ENCODE assay signal across 29 cellular contexts in genomic region chr2:207861789-207862188, GRCh38.
"Had no signal": no experiment of that assay in that cellular context is flagged by ENCODE, and none has a peak within 500 bp of the region (broad histone marks: within the 10 kb centered on the region; RNA-seq: fewer than 3 reads in every experiment).

No MANE protein-coding gene starts in this region.

- H3K36me3 ChIP-seq: brain microvascular endothelial cell had no signal

- H3K27me3 Mint-ChIP-seq: activated CD4-positive, alpha-beta memory T cell treated with anti-CD3 and anti-CD28 coated beads, Interleukin-2, amount 10 ng/mL, durations not matched to agents 7 days and 5 days; activated CD4-positive, alpha-beta T cell treated with anti-CD3 and anti-CD28 coated beads, Interleukin-2, amount 10 ng/mL, durations not matched to agents 7 days and 5 days; activated naive CD8-positive, alpha-beta T cell; activated T-cell treated with anti-CD3 and anti-CD28 coated beads, Interleukin-2, amount 50 U/mL, for 24 hours; effector memory CD8-positive, alpha-beta T cell had no signal

- H3K9me3 ChIP-seq: esophagus squamous epithelium, gastroesophageal sphincter had no signal

- DNase-seq: activated CD4-positive, alpha-beta memory T cell treated with anti-CD3 and anti-CD28 coated beads, Interleukin-2, amount 10 ng/mL, durations not matched to agents 7 days and 5 days; activated CD4-positive, alpha-beta T cell treated with anti-CD3 and anti-CD28 coated beads for 1 hour; activated CD4-positive, alpha-beta T cell treated with anti-CD3 and anti-CD28 coated beads for 4 hours; activated CD4-positive, alpha-beta T cell treated with anti-CD3 and anti-CD28 coated beads, Interleukin-2, amount 10 ng/mL, durations not matched to agents 7 days and 5 days; activated CD4-positive, alpha-beta T cell treated with anti-CD3 and anti-CD28 coated beads, Interleukin-2, amount 50 U/mL, for 4 hours; activated CD8-positive, alpha-beta memory T cell treated with anti-CD3 and anti-CD28 coated beads, Interleukin-2, amount 50 U/mL, for 48 hours; activated gamma-delta T cell treated with Interleukin-2 at 50 U/mL for 16 hours; activated naive CD4-positive, alpha-beta T cell treated with anti-CD3 and anti-CD28 coated beads, Interleukin-2, amount 50 U/mL, for 16 hours; activated naive CD4-positive, alpha-beta T cell treated with Interleukin-2 at 50 U/mL for 16 hours; activated T-cell treated with anti-CD3 and anti-CD28 coated beads for 4 hours; activated T-cell treated with anti-CD3 and anti-CD28 coated beads, Interleukin-2, amount 50 U/mL, for 24 hours; activated T-cell treated with anti-CD3 and anti-CD28 coated beads, Interleukin-2, amount 50 U/mL, for 72 hours; amniotic stem cell; anterior cingulate cortex; brain microvascular endothelial cell; caudate nucleus; cortex of kidney; dermis blood vessel endothelial cell; effector CD4-positive, alpha-beta T cell; effector memory CD8-positive, alpha-beta T cell; esophagus squamous epithelium; foreskin melanocyte; head of caudate nucleus; T-helper 2 cell had no signal

- H3K4me3 Mint-ChIP-seq: activated CD4-positive, alpha-beta memory T cell treated with anti-CD3 and anti-CD28 coated beads, Interleukin-2, amount 10 ng/mL, durations not matched to agents 7 days and 5 days; activated CD4-positive, alpha-beta T cell treated with anti-CD3 and anti-CD28 coated beads, Interleukin-2, amount 10 ng/mL, durations not matched to agents 7 days and 5 days; activated naive CD8-positive, alpha-beta T cell; activated T-cell treated with anti-CD3 and anti-CD28 coated beads, Interleukin-2, amount 50 U/mL, for 24 hours; activated T-cell treated with anti-CD3 and anti-CD28 coated beads, Interleukin-2, amount 50 U/mL, for 72 hours; effector memory CD8-positive, alpha-beta T cell; WTC11 had no signal

- ATAC-seq: activated T-cell treated with anti-CD3 and anti-CD28 coated beads, Interleukin-2, amount 50 U/mL, for 72 hours; effector memory CD8-positive, alpha-beta T cell; gastroesophageal sphincter; WTC11 had no signal

- H3K36me3 Mint-ChIP-seq: WTC11 had no signal

- H3K4me3 ChIP-seq: esophagus squamous epithelium, gastroesophageal sphincter had no signal

- H3K27me3 ChIP-seq: brain microvascular endothelial cell, esophagus squamous epithelium, gastroesophageal sphincter had no signal

- H3K27ac Mint-ChIP-seq: activated CD4-positive, alpha-beta memory T cell treated with anti-CD3 and anti-CD28 coated beads, Interleukin-2, amount 10 ng/mL, durations not matched to agents 7 days and 5 days; activated CD4-positive, alpha-beta T cell treated with anti-CD3 and anti-CD28 coated beads, Interleukin-2, amount 10 ng/mL, durations not matched to agents 7 days and 5 days; activated naive CD8-positive, alpha-beta T cell; activated T-cell treated with anti-CD3 and anti-CD28 coated beads, Interleukin-2, amount 50 U/mL, for 24 hours; activated T-cell treated with anti-CD3 and anti-CD28 coated beads, Interleukin-2, amount 50 U/mL, for 72 hours; effector memory CD8-positive, alpha-beta T cell; WTC11 had no signal

- H3K27ac ChIP-seq: brain microvascular endothelial cell, epithelial cell of prostate, esophagus squamous epithelium, gastroesophageal sphincter, VCaP had no signal

- H3K4me1 Mint-ChIP-seq: activated CD4-positive, alpha-beta memory T cell treated with anti-CD3 and anti-CD28 coated beads, Interleukin-2, amount 10 ng/mL, durations not matched to agents 7 days and 5 days; activated CD4-positive, alpha-beta T cell treated with anti-CD3 and anti-CD28 coated beads, Interleukin-2, amount 10 ng/mL, durations not matched to agents 7 days and 5 days had no signal

- H3K9me3 Mint-ChIP-seq: activated CD4-positive, alpha-beta memory T cell treated with anti-CD3 and anti-CD28 coated beads, Interleukin-2, amount 10 ng/mL, durations not matched to agents 7 days and 5 days; activated CD4-positive, alpha-beta T cell treated with anti-CD3 and anti-CD28 coated beads, Interleukin-2, amount 10 ng/mL, durations not matched to agents 7 days and 5 days; activated T-cell treated with anti-CD3 and anti-CD28 coated beads, Interleukin-2, amount 50 U/mL, for 24 hours; activated T-cell treated with anti-CD3 and anti-CD28 coated beads, Interleukin-2, amount 50 U/mL, for 72 hours; effector memory CD8-positive, alpha-beta T cell; WTC11 had no signal
